11 cellular contexts compared by ENCODE assay signal in genomic region chr6:15265787-15266186, GRCh38. TPM values are rescaled to one million over a fixed set of nuclear protein-coding genes. Genes with fewer than 3 reads are reported as not detected.
DNase-seq lines count a peak whose midpoint lies in the region; ATAC-seq and TF ChIP-seq lines count a peak whose summit lies in the region.
"Had no signal": no experiment of that assay in that cellular context is flagged by ENCODE, and none has a peak within 500 bp of the region (broad histone marks: within the 10 kb centered on the region; RNA-seq: fewer than 3 reads in every experiment).

No MANE protein-coding gene starts in this region.

- no peak overlapping the region for H3K18ac ChIP-seq in trophoblast cell (ENCODE audit: low read length)

- TF ChIP-seq POLR2A in prostate gland (IDR thresholded peaks at IDR 0.05) = no peak

- TF ChIP-seq CTCF in GM12865 (IDR thresholded peaks at IDR 0.05; ENCODE audit: insufficient read depth, low read depth, low read length, missing control alignments) (no peak), activated B cell treated with CpG ODN at 0.5 μM for 24 hours (IDR thresholded peaks at IDR 0.05) (no peak), left ventricle myocardium inferior (IDR thresholded peaks at IDR 0.05; ENCODE audit: borderline replicate concordance) (no peak), prostate gland (IDR thresholded peaks at IDR 0.05) (no peak)

- peak overlapping the region; percentile 59 for H3K4me3 Mint-ChIP-seq in activated B cell treated with CpG ODN at 0.5 μM for 24 hours

- H3K4me2 ChIP-seq in trophoblast cell (ENCODE audit: low read length) = no peak overlapping the region

- no peak for ATAC-seq in activated B cell treated with CpG ODN at 0.5 μM for 24 hours (ENCODE audit: low read depth)

- H4K8ac ChIP-seq in trophoblast cell (ENCODE audit: low read depth, low read length) = no peak overlapping the region

- no peak overlapping the region for H2BK120ac ChIP-seq in trophoblast cell (ENCODE audit: insufficient read depth, low read length, poor library complexity)

- H3K23ac ChIP-seq in trophoblast cell (ENCODE audit: low read length) = no peak overlapping the region

- H3K79me2 ChIP-seq in trophoblast cell (ENCODE audit: control insufficient read depth, insufficient read depth, low read length, poor library complexity) = peaks cover 7% of the 10 kb centered on the region

- H3K79me1 ChIP-seq in trophoblast cell (ENCODE audit: low read length) = no peaks in the 10 kb centered on the region

- H3K4me1 ChIP-seq in left ventricle myocardium inferior (peaks cover 74% of the 10 kb centered on the region), trophoblast cell (ENCODE audit: control insufficient read depth in 1 of 2, insufficient read depth in 2 of 2, low read length in 2 of 2) (peaks cover 3 to 18% of the 10 kb centered on the region in 2 experiments), prostate gland (replicated peaks) (peaks cover 12% of the 10 kb centered on the region)

- no peak overlapping the region for H3K14ac ChIP-seq in trophoblast cell (ENCODE audit: low read length)

- peak overlapping the region; percentile 80 for H3K27ac ChIP-seq in left ventricle myocardium inferior (replicated peaks)
- no peak overlapping the region for H3K27ac ChIP-seq in trophoblast cell (ENCODE audit: low read depth, low read length)
- H3K27ac ChIP-seq in prostate gland = no peak overlapping the region
- H3K27ac ChIP-seq: vagina had no signal

- H3K27me3 Mint-ChIP-seq in activated B cell treated with CpG ODN at 0.5 μM for 24 hours = no peaks in the 10 kb centered on the region

- no peaks in the 10 kb centered on the region for H3K36me3 ChIP-seq in left ventricle myocardium inferior
- peaks cover 0 to 2% of the 10 kb centered on the region in 2 experiments for H3K36me3 ChIP-seq in trophoblast cell (ENCODE audit: control insufficient read depth in 1 of 2, insufficient read depth in 2 of 2, low read length in 2 of 2)
- no peaks in the 10 kb centered on the region for H3K36me3 ChIP-seq in prostate gland
- H3K36me3 ChIP-seq: vagina had no signal

- H3K27me3 ChIP-seq in left ventricle myocardium inferior (ENCODE audit: low read depth) = no peaks in the 10 kb centered on the region
- H3K27me3 ChIP-seq in trophoblast cell (ENCODE audit: insufficient read depth, low read length) = no peaks in the 10 kb centered on the region
- no peaks in the 10 kb centered on the region for H3K27me3 ChIP-seq in prostate gland (replicated peaks; ENCODE audit: insufficient read depth)
- H3K27me3 ChIP-seq: vagina had no signal

- no peaks in the 10 kb centered on the region for H3K9me3 Mint-ChIP-seq in activated B cell treated with CpG ODN at 0.5 μM for 24 hours

- POLR2A ChIA-PET in activated B cell treated with CpG ODN at 0.5 μM for 24 hours (lab: Charles Lee) = interaction anchor here (1.0 to 3.2 kb wide), 5 partner anchors 11 to 61 kb away, joined by 3 to 24 read pairs (median 5); partner anchors contain the start of gene JARID2

- no CpG with 5 or more reads among the region's 5 CpGs for WGBS in trophoblast cell (ENCODE audit: extremely low coverage, insufficient coverage, insufficient read length)
- 59% methylated on average over 5 of the region's 5 CpGs for WGBS in prostate gland

- H4K12ac ChIP-seq in trophoblast cell (ENCODE audit: low read depth, low read length) = no peak overlapping the region

- no peak overlapping the region for H2AK5ac ChIP-seq in trophoblast cell (ENCODE audit: low read length)

- peaks cover 91% of the 10 kb centered on the region for H3K4me1 Mint-ChIP-seq in activated B cell treated with CpG ODN at 0.5 μM for 24 hours

- peak overlapping the region; percentile 35 for H2AFZ ChIP-seq in trophoblast cell (ENCODE audit: insufficient read depth, low read length, poor library complexity)

- H3K9me3 ChIP-seq in left ventricle myocardium inferior (replicated peaks) (no peaks in the 10 kb centered on the region), trophoblast cell (ENCODE audit: insufficient read depth, low read depth, low read length) (no peaks in the 10 kb centered on the region), prostate gland (no peaks in the 10 kb centered on the region)
- H3K9me3 ChIP-seq: Caco-2, vagina had no signal

- H2BK5ac ChIP-seq in trophoblast cell (ENCODE audit: low read depth, low read length, poor library complexity) = no peak overlapping the region

- H4K91ac ChIP-seq in trophoblast cell (ENCODE audit: low read depth, low read length) = no peak overlapping the region

- intact Hi-C loops in activated B cell treated with CpG ODN at 0.5 μM for 24 hours (cut with micrococcal nuclease) = loop anchor here (1.0 to 2.0 kb wide), 2 partner anchors 9 to 21 kb away; no protein-coding TSS in a partner anchor
- intact Hi-C loops in left ventricle myocardium inferior (cut with micrococcal nuclease) = no loop called here
- intact Hi-C loops in prostate gland (cut with DNase I) = no loop called here

- H3K4me3 ChIP-seq in GM12865 (ENCODE audit: low read depth, low read length) (peak overlapping the region; percentile 19; the same call in 1 of the 2 replicates), left ventricle myocardium inferior (peak overlapping the region; percentile 37), trophoblast cell (ENCODE audit: low read depth, low read length) (peak overlapping the region; percentile 3), prostate gland (no peak overlapping the region)
- H3K4me3 ChIP-seq: vagina had no signal

- H3K36me3 Mint-ChIP-seq in activated B cell treated with CpG ODN at 0.5 μM for 24 hours (ENCODE audit: low read depth) = peaks cover 3% of the 10 kb centered on the region

- H3K9ac ChIP-seq in trophoblast cell (ENCODE audit: low read length) = no peak overlapping the region

- H2BK12ac ChIP-seq in trophoblast cell (ENCODE audit: low read length) = no peak overlapping the region

- peak overlapping the region; percentile 58 for H3K4ac ChIP-seq in trophoblast cell (ENCODE audit: low read depth, low read length)

- CTCF ChIA-PET in activated B cell treated with CpG ODN at 0.5 μM for 24 hours (lab: Charles Lee) = interaction anchor here (0.7 kb wide), 1 partner anchor 11 kb away, joined by 4 read pairs; no protein-coding TSS in a partner anchor

- DNase-seq in GM12865 (ENCODE audit: low read depth) (no peak), activated B cell treated with CpG ODN at 0.5 μM for 24 hours (no peak), left ventricle myocardium inferior (no peak), trophoblast cell (no peak), prostate gland (ENCODE audit: low spot score) (no peak), NCI-H1694 treated with DMSO at 0.1 percent for 48 hours (lab: John Stamatoyannopoulos, UW) (no peak), COLO668 (lab: John Stamatoyannopoulos, UW; ENCODE audit: unreplicated experiment) (no peak), NCI-H446 (lab: John Stamatoyannopoulos, UW) (no peak)
- DNase-seq: Caco-2, left cardiac atrium had no signal

- peak overlapping the region; percentile 42 for H3K27ac Mint-ChIP-seq in activated B cell treated with CpG ODN at 0.5 μM for 24 hours

RNA-seq across cellular contexts. Expression of gene JARID2, which starts 19.9 kb away (rescaled TPM):
- total RNA-seq in activated B cell treated with CpG ODN at 0.5 μM for 24 hours = 27.0 and 28.5 TPM in 2 replicates
- 6.5 TPM for total RNA-seq in left ventricle myocardium inferior
- polyA plus RNA-seq in trophoblast cell (2013) = 41.7 and 44.1 TPM in 2 replicates
- 10 to 100 TPM in 1 of 2 donors, 1 to 10 TPM in 1; 7.7 to 35.4 TPM for total RNA-seq in prostate gland

Comparison
In these comparisons a context has a peak if more than half of its experiments do, and no peak if none do; other contexts are left out.
1. H3K4me3 ChIP-seq: peak in GM12865 (single experiment), left ventricle myocardium inferior (single experiment) and trophoblast cell (single experiment); none in prostate gland (0 of 2).